8 cellular contexts compared by ENCODE assay signal in the genomic region with DNA sequence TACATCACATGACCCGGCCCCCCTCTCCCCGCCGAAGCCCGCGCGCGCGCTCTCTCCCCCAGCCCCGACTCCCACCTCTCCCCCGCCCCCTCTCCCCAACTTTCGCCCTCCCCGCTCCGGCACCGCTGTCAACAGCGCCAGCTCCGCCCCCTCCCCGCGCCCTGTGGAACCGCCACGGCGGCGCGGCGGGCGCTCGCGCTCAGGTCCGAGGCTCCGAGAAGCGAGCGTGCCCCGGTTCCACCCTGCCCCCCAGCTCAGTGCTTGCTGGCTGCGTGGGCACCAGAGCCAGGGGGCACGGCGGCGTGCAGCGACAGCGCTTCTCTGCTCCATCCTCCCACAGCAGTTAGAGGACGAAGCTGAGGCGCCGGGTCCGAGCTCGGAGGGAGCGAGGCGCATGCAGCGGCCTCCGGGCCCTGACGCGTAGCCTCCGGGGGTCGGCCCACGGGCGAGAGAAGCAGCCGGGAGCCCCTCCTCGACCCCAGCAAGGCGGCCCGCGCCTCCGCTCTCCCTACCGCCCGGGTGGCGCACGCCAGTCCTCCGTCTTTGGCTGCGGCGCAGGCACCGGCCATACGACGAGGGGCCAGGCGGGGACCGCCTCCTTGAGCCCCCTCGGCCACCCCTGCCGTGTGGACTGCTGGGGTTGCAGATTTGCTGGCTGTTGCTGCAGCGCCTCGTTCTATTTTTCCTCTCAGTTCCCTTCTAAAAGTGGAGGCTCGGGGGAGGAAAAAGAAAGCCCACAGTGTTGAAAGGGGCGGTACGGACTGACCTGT.
DNase-seq lines count a peak whose midpoint lies in the region; ATAC-seq and TF ChIP-seq lines count a peak whose summit lies in the region.

No MANE protein-coding gene starts in this region.

- POLR2A ChIA-PET in activated CD8-positive, alpha-beta T cell treated with anti-CD3 and anti-CD28 coated beads, Interleukin-2, amount 10 ng/mL, durations not matched to agents 7 days and 5 days (lab: Charles Lee): interaction anchor here (0.6 to 8.7 kb wide), 27 partner anchors 9 to 868 kb away, joined by 3 to 240 read pairs (median 5); a partner anchor contains a TSS

- no peaks in the 10 kb centered on the region for H3K9me3 ChIP-seq in mononuclear cell (ENCODE audit: low read depth, low read length)

- peaks cover 30% of the 10 kb centered on the region for H3K36me3 Mint-ChIP-seq in activated CD8-positive, alpha-beta T cell treated with anti-CD3 and anti-CD28 coated beads, Interleukin-2, amount 10 ng/mL, durations not matched to agents 7 days and 5 days (ENCODE audit: low read depth)

- DNase-seq in NCI-H146 treated with DMSO at 0.1 percent for 48 hours (lab: John Stamatoyannopoulos, UW; ENCODE audit: unreplicated experiment) (peak; percentile 61), Ammon's horn (ENCODE audit: low spot score) (no peak)
- DNase-seq in activated CD8-positive, alpha-beta T cell treated with anti-CD3 and anti-CD28 coated beads, Interleukin-2, amount 10 ng/mL, durations not matched to agents 7 days and 5 days: peak; percentile 98
- peak; percentile 89 for DNase-seq in effector CD8-positive, alpha-beta T cell (lab: John Stamatoyannopoulos, UW)
- DNase-seq in stimulated activated CD8-positive, alpha-beta memory T cell treated with anti-CD3 and anti-CD28 coated beads, Interleukin-4, amount 100 ng/mL, for 4 hours (ENCODE audit: low read depth in 2 of 2, low spot score in 1 of 2): peak; percentile 85 to 95

- peak overlapping the region; percentile 85 for H3K27ac Mint-ChIP-seq in activated CD8-positive, alpha-beta T cell treated with anti-CD3 and anti-CD28 coated beads, Interleukin-2, amount 10 ng/mL, durations not matched to agents 7 days and 5 days

- peak; percentile 13 for ATAC-seq in HG02571 (IDR thresholded peaks at IDR 0.05; ENCODE audit: unreplicated experiment)
- ATAC-seq in activated CD8-positive, alpha-beta T cell treated with anti-CD3 and anti-CD28 coated beads, Interleukin-2, amount 10 ng/mL, durations not matched to agents 7 days and 5 days: peak; percentile 23

- TF ChIP-seq CTCF in GM12875 (IDR thresholded peaks at IDR 0.05; ENCODE audit: borderline replicate concordance, insufficient read depth, low read depth, low read length): no peak

- CTCF ChIA-PET in activated CD8-positive, alpha-beta T cell treated with anti-CD3 and anti-CD28 coated beads, Interleukin-2, amount 10 ng/mL, durations not matched to agents 7 days and 5 days (lab: Charles Lee): interaction anchor here (0.7 to 8.3 kb wide), 8 partner anchors 10 to 787 kb away, joined by 3 to 89 read pairs (median 6); a partner anchor contains a TSS

- H3K4me3 Mint-ChIP-seq in activated CD8-positive, alpha-beta T cell treated with anti-CD3 and anti-CD28 coated beads, Interleukin-2, amount 10 ng/mL, durations not matched to agents 7 days and 5 days: peak overlapping the region; percentile 84

- peaks cover 67% of the 10 kb centered on the region for H3K4me1 ChIP-seq in mononuclear cell (ENCODE audit: insufficient read depth, low read length)

- no peaks in the 10 kb centered on the region for H3K9me3 Mint-ChIP-seq in activated CD8-positive, alpha-beta T cell treated with anti-CD3 and anti-CD28 coated beads, Interleukin-2, amount 10 ng/mL, durations not matched to agents 7 days and 5 days (ENCODE audit: insufficient read depth)

- H3K4me3 ChIP-seq in GM12875 (ENCODE audit: low read depth, low read length): peak overlapping the region; percentile 74
- H3K4me3 ChIP-seq in mononuclear cell (ENCODE audit: low read length): peak overlapping the region; percentile 97

- peaks cover 14% of the 10 kb centered on the region for H3K27me3 Mint-ChIP-seq in activated CD8-positive, alpha-beta T cell treated with anti-CD3 and anti-CD28 coated beads, Interleukin-2, amount 10 ng/mL, durations not matched to agents 7 days and 5 days (ENCODE audit: low read depth)

- peaks cover 22% of the 10 kb centered on the region for H3K27me3 ChIP-seq in mononuclear cell (ENCODE audit: insufficient read depth, low read length)

- peaks cover 53% of the 10 kb centered on the region for H3K4me1 Mint-ChIP-seq in activated CD8-positive, alpha-beta T cell treated with anti-CD3 and anti-CD28 coated beads, Interleukin-2, amount 10 ng/mL, durations not matched to agents 7 days and 5 days (ENCODE audit: low read depth)
